ENCODE assay signal across 30 cellular contexts in genomic region chr7:42491106-42491505, GRCh38.
"Had no signal": no experiment of that assay in that cellular context is flagged by ENCODE, and none has a peak within 500 bp of the region (broad histone marks: within the 10 kb centered on the region; RNA-seq: fewer than 3 reads in every experiment).

No MANE protein-coding gene starts in this region.

- ATAC-seq: heart left ventricle; left colon; left lung; lower lobe of right lung; mucosa of descending colon; natural killer cell; right lobe of liver; stimulated activated effector memory CD8-positive, alpha-beta T cell treated with anti-CD3 and anti-CD28 coated beads, Interleukin-12 subunit alpha, Interleukin-12 subunit beta, amount 100 ng/mL, for 72 hours had no signal

- H3K36me3 ChIP-seq: heart left ventricle, left lung, lower lobe of right lung, neural progenitor cell, neutrophil, right atrium auricular region, right lobe of liver, spleen, tibial nerve, upper lobe of left lung, vagina had no signal

- H3K27me3 ChIP-seq: right atrium auricular region, right lobe of liver, vagina had no signal

- H3K4me3 ChIP-seq: heart left ventricle, left lung, lower lobe of right lung, mucosa of descending colon, neural progenitor cell, psoas muscle, right atrium auricular region, right lobe of liver, spleen, tibial nerve, upper lobe of left lung, vagina had no signal

- H3K9me3 ChIP-seq: heart left ventricle, left lung, lower lobe of right lung, mucosa of descending colon, neutrophil, psoas muscle, right atrium auricular region, right lobe of liver, spleen, tibial nerve, upper lobe of left lung, vagina had no signal

- DNase-seq: heart left ventricle; hypothalamus; immature natural killer cell; kidney; left colon; left lung; lower lobe of right lung; mammary epithelial cell; mesendoderm; midbrain; mucosa of descending colon; naive B cell; natural killer cell; nephron progenitor cell; occipital lobe; psoas muscle; right lobe of liver; small intestine; spleen; stimulated activated CD4-positive, alpha-beta T cell treated with anti-CD3 and anti-CD28 coated beads, Interleukin-4, amount 100 ng/mL, for 24 hours; stimulated activated naive CD4-positive, alpha-beta T cell; substantia nigra; upper lobe of left lung had no signal

- H3K27ac ChIP-seq: left lung, lower lobe of right lung, neural progenitor cell, neutrophil, parathyroid adenoma, psoas muscle, right atrium auricular region, right lobe of liver, spleen, tibial nerve, upper lobe of left lung, vagina had no signal

- H3K9ac ChIP-seq: neural progenitor cell, parathyroid adenoma had no signal

- H3K4me2 ChIP-seq: neural progenitor cell had no signal

- H2AFZ ChIP-seq: neural progenitor cell, parathyroid adenoma had no signal
